8 cellular contexts compared by ENCODE assay signal in the genomic region with DNA sequence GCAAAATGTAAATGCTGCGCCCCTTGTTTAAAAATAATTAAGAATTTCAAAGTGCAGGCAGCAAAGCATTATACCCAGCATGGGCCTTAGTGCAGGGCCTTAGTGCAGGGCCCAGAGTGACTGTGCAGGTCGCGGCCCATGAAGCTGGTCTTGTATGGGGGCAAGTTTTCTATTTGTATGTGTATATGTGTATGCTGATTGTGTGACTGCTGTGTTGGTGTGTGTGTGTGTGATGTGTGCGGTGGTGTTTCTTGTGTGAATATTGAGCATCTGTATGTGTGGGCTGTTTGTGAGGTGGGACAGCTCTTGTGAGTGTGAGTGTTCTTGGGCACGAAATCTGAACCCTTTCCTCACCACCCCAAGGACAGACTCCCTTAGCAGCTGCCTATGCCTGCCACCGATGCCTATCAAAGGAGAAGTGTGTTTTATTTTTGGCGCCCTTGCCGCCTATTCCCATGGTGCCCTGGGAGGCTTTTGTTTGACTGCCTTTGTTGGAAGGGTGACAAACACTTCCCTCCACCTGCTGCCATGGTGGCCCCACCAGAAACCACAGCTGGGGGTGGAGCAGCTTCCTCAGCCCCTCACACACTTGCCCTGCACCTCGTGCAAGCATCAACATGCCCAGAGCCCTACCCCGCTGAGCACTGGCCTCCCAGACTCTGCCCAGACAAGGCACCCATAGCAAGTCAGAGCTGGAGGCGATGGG. TPM values are rescaled to one million over a fixed set of nuclear protein-coding genes. Genes with fewer than 3 reads are reported as not detected.
DNase-seq lines count a peak whose midpoint lies in the region; ATAC-seq and TF ChIP-seq lines count a peak whose summit lies in the region.

No MANE protein-coding gene starts in this region.

- POLR2A ChIA-PET in WTC11 (lab: Charles Lee): no interaction called here

- H3K27ac Mint-ChIP-seq in WTC11: no peak overlapping the region

- peaks cover 32% of the 10 kb centered on the region for H3K4me1 Mint-ChIP-seq in WTC11

- no peaks in the 10 kb centered on the region for H3K9me3 Mint-ChIP-seq in WTC11

- CTCF ChIA-PET in WTC11 (lab: Charles Lee): interaction anchor here (0.9 to 5.4 kb wide), 10 partner anchors 8 to 192 kb away, joined by 3 to 44 read pairs (median 4); no protein-coding TSS in a partner anchor

- H3K36me3 Mint-ChIP-seq in WTC11: no peaks in the 10 kb centered on the region

- H3K4me3 Mint-ChIP-seq in WTC11: no peak overlapping the region

- H3K4me3 ChIP-seq in epithelial cell of esophagus (ENCODE audit: low read length): no peak overlapping the region

- TF ChIP-seq CTCF in WTC11 (IDR thresholded peaks at IDR 0.05): no peak
- TF ChIP-seq CTCF in epithelial cell of esophagus (IDR thresholded peaks at IDR 0.05; ENCODE audit: insufficient read depth, low read depth, low read length, missing control alignments): no peak

- ATAC-seq in WTC11 (no peak), GM19395 (IDR thresholded peaks at IDR 0.05; ENCODE audit: unreplicated experiment) (no peak), SK-N-SH treated with all-trans-retinoic acid at 6 μM for 48 hours (no peak), HG03159 (IDR thresholded peaks at IDR 0.05; ENCODE audit: unreplicated experiment) (no peak)

- peak; percentile 77 for DNase-seq in DMS 273 (lab: John Stamatoyannopoulos, UW; ENCODE audit: unreplicated experiment)
- DNase-seq in NCI-H1694 (lab: John Stamatoyannopoulos, UW): peak; percentile 97
- peak; percentile 7 for DNase-seq in WTC11 (ENCODE audit: low spot score)
- peak; percentile 97 for DNase-seq in epithelial cell of esophagus (ENCODE audit: low read depth)
- DNase-seq in stimulated activated CD8-positive, alpha-beta memory T cell treated with anti-CD3 and anti-CD28 coated beads, Interleukin-7, amount 100 ng/mL, for 4 hours (ENCODE audit: low read depth in 2 of 2): peak; percentile 45 to 65

- H3K27me3 Mint-ChIP-seq in WTC11 (ENCODE audit: low read depth): no peaks in the 10 kb centered on the region

TF ChIP-seq in WTC11, 78 proteins besides CTCF, POLR2A, EP300 and RAD21:
- TF ChIP-seq, protein P1, sequence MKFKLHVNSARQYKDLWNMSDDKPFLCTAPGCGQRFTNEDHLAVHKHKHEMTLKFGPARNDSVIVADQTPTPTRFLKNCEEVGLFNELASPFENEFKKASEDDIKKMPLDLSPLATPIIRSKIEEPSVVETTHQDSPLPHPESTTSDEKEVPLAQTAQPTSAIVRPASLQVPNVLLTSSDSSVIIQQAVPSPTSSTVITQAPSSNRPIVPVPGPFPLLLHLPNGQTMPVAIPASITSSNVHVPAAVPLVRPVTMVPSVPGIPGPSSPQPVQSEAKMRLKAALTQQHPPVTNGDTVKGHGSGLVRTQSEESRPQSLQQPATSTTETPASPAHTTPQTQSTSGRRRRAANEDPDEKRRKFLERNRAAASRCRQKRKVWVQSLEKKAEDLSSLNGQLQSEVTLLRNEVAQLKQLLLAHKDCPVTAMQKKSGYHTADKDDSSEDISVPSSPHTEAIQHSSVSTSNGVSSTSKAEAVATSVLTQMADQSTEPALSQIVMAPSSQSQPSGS (CRISPR knock-in tag; IDR thresholded peaks at IDR 0.05; ENCODE audit: borderline replicate concordance, low read depth): no peak
- TF ChIP-seq MYBL2 (CRISPR knock-in tag; IDR thresholded peaks at IDR 0.05) (no peak), FOXP1 (CRISPR knock-in tag; IDR thresholded peaks at IDR 0.05; ENCODE audit: borderline replicate concordance) (no peak), ZNF138 (CRISPR knock-in tag; conservative IDR thresholded peaks at IDR 0.05) (no peak), ERG (CRISPR knock-in tag; IDR thresholded peaks at IDR 0.05) (no peak), OVOL2 (CRISPR knock-in tag; IDR thresholded peaks at IDR 0.05; ENCODE audit: borderline replicate concordance) (no peak), SP1 (CRISPR knock-in tag; conservative IDR thresholded peaks at IDR 0.05) (no peak), ZBTB21 (CRISPR knock-in tag; IDR thresholded peaks at IDR 0.05; ENCODE audit: borderline replicate concordance) (no peak)

TF ChIP-seq in SK-N-SH treated with all-trans-retinoic acid at 6 μM for 48 hours, 23 proteins besides CTCF, POLR2A, EP300 and RAD21:
- no peak for TF ChIP-seq ZFP3 (CRISPR knock-in tag; IDR thresholded peaks at IDR 0.05)
- TF ChIP-seq ZFP30 (CRISPR knock-in tag; IDR thresholded peaks at IDR 0.05): no peak
- no peak for TF ChIP-seq ESRRG (CRISPR knock-in tag; IDR thresholded peaks at IDR 0.05)
- TF ChIP-seq TOX (CRISPR knock-in tag; IDR thresholded peaks at IDR 0.05; ENCODE audit: borderline replicate concordance): no peak
- TF ChIP-seq GLIS3 (CRISPR knock-in tag; IDR thresholded peaks at IDR 0.05): no peak
- TF ChIP-seq BACH2 (CRISPR knock-in tag; IDR thresholded peaks at IDR 0.05; ENCODE audit: borderline replicate concordance): no peak
- TF ChIP-seq, protein P2, sequence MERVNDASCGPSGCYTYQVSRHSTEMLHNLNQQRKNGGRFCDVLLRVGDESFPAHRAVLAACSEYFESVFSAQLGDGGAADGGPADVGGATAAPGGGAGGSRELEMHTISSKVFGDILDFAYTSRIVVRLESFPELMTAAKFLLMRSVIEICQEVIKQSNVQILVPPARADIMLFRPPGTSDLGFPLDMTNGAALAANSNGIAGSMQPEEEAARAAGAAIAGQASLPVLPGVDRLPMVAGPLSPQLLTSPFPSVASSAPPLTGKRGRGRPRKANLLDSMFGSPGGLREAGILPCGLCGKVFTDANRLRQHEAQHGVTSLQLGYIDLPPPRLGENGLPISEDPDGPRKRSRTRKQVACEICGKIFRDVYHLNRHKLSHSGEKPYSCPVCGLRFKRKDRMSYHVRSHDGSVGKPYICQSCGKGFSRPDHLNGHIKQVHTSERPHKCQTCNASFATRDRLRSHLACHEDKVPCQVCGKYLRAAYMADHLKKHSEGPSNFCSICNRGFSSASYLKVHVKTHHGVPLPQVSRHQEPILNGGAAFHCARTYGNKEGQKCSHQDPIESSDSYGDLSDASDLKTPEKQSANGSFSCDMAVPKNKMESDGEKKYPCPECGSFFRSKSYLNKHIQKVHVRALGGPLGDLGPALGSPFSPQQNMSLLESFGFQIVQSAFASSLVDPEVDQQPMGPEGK (CRISPR knock-in tag; IDR thresholded peaks at IDR 0.05; ENCODE audit: borderline replicate concordance): no peak
- TF ChIP-seq ARNTL (CRISPR knock-in tag; IDR thresholded peaks at IDR 0.05; ENCODE audit: borderline replicate concordance, low read depth): no peak
- TF ChIP-seq ZNF565 (CRISPR knock-in tag; conservative IDR thresholded peaks at IDR 0.05; ENCODE audit: low read depth): no peak
- no peak for TF ChIP-seq ZNF70 (CRISPR knock-in tag; IDR thresholded peaks at IDR 0.05)
- no peak for TF ChIP-seq OSR1 (CRISPR knock-in tag; IDR thresholded peaks at IDR 0.05)
- no peak for TF ChIP-seq CSRNP3 (CRISPR knock-in tag; IDR thresholded peaks at IDR 0.05)
- TF ChIP-seq PPARA (CRISPR knock-in tag; IDR thresholded peaks at IDR 0.05; ENCODE audit: borderline replicate concordance): no peak
TF ChIP-seq in SK-N-SH treated with all-trans-retinoic acid at 6 μM for 48 hours: peak in this region for 0.

RNA-seq across cellular contexts. Expression of gene CCR7, which starts 18.0 kb away (rescaled TPM):
- 0.37 to 0.92 TPM (median 0.57 TPM) in 3 replicates for total RNA-seq in WTC11 (2021)

RNA-seq across cellular contexts. Expression of gene TNS4, which starts 45.8 kb away (rescaled TPM):
- 0.55 to 0.87 TPM (median 0.80 TPM) in 3 replicates for total RNA-seq in WTC11 (2021)

Comparison
In these comparisons a context has a peak if more than half of its experiments do, and no peak if none do; other contexts are left out.
1. DNase-seq: peak in every context shown above with its lines; median percentile 97 in NCI-H1694; 97 in epithelial cell of esophagus; 77 in DMS 273; 55 in stimulated activated CD8-positive, alpha-beta memory T cell treated with anti-CD3 and anti-CD28 coated beads, Interleukin-7, amount 100 ng/mL, for 4 hours; 7 in WTC11.